Comparison of ENCODE assay signal across 20 cellular contexts in genomic region chr20:10387686-10388085, GRCh38. TPM values are rescaled to one million over a fixed set of nuclear protein-coding genes. Genes with fewer than 3 reads are reported as not detected.
DNase-seq lines count a peak whose midpoint lies in the region; ATAC-seq, FAIRE-seq and TF ChIP-seq lines count a peak whose summit lies in the region.
"Had no signal": no experiment of that assay in that cellular context is flagged by ENCODE, and none has a peak within 500 bp of the region (broad histone marks: within the 10 kb centered on the region; RNA-seq: fewer than 3 reads in every experiment).

No MANE protein-coding gene starts in this region.

- intact Hi-C loops in lower lobe of right lung (cut with DNase I) = no loop called here

- CTCF ChIA-PET in A549 (lab: Yijun Ruan, JAX) = interaction anchor here (2.1 kb wide), 1 partner anchor 11 kb away, joined by 6 read pairs; no protein-coding TSS in a partner anchor

- H3K4me3 ChIP-seq in A549 (no peak overlapping the region), adipocyte (ENCODE audit: low read length) (no peak overlapping the region), mesenchymal stem cell (ENCODE audit: insufficient read depth in 1 of 2, low read depth in 1 of 2, low read length in 2 of 2) (no peak overlapping the region), lower lobe of right lung (no peak overlapping the region)
- H3K4me3 ChIP-seq: HAP-1 had no signal

- no peak for TF ChIP-seq RAD21 in A549 (conservative IDR thresholded peaks at IDR 0.05 in 1 of 2, IDR thresholded peaks at IDR 0.05 in 1 of 2)

- H3K27me3 ChIP-seq in adipocyte (replicated peaks; ENCODE audit: control insufficient read depth, insufficient read depth, low read length) (no peaks in the 10 kb centered on the region), mesenchymal stem cell (ENCODE audit: control insufficient read depth in 1 of 2, insufficient read depth in 1 of 2, low read length in 2 of 2) (no peaks in the 10 kb centered on the region), lower lobe of right lung (ENCODE audit: low read depth) (no peaks in the 10 kb centered on the region)

- H3K27ac ChIP-seq in A549 (peak overlapping the region in 1 of 2 experiments; percentile 35; a peak in 2 of 6 replicates), mesenchymal stem cell (ENCODE audit: low read length, poor library complexity, severe bottlenecking) (no peak overlapping the region), lower lobe of right lung (no peak overlapping the region)

- no peak for TF ChIP-seq CTCF in A549 (IDR thresholded peaks at IDR 0.05)
- no peak for TF ChIP-seq CTCF in lower lobe of right lung (IDR thresholded peaks at IDR 0.05)

- peaks cover 6 to 16% (median 10%) of the 10 kb centered on the region in 5 donors for H3K27me3 Mint-ChIP-seq in naive thymus-derived CD8-positive, alpha-beta T cell
- peaks cover 7% of the 10 kb centered on the region for H3K27me3 Mint-ChIP-seq in T-helper 2 cell treated with Interferon-gamma antibody and Interleukin-4, amounts not matched to agents 5 μg/mL and 100 μg/mL, for 36 hours (ENCODE audit: low read depth)

- H3K36me3 ChIP-seq in adipocyte (ENCODE audit: control insufficient read depth, insufficient read depth, low read length, severe bottlenecking) (no peaks in the 10 kb centered on the region), mesenchymal stem cell (ENCODE audit: control insufficient read depth in 1 of 2, insufficient read depth in 2 of 2, low read depth in 1 of 2, low read length in 2 of 2) (no peaks in the 10 kb centered on the region), lower lobe of right lung (no peaks in the 10 kb centered on the region)
- H3K36me3 ChIP-seq: HAP-1 had no signal

- no peak overlapping the region for H4K91ac ChIP-seq in mesenchymal stem cell (ENCODE audit: low read length)

- no peaks in the 10 kb centered on the region for H3K4me1 Mint-ChIP-seq in naive thymus-derived CD8-positive, alpha-beta T cell
- H3K4me1 Mint-ChIP-seq in T-helper 2 cell treated with Interferon-gamma antibody and Interleukin-4, amounts not matched to agents 5 μg/mL and 100 μg/mL, for 36 hours (ENCODE audit: low read depth) = peaks cover 5% of the 10 kb centered on the region
- H3K4me1 Mint-ChIP-seq: CD4-positive, alpha-beta memory T cell had no signal

- H3K14ac ChIP-seq in mesenchymal stem cell (ENCODE audit: low read length in 2 of 2) = no peak overlapping the region

- H3K4me1 ChIP-seq in A549 (peaks cover 8% of the 10 kb centered on the region; the same call in 2 of the 3 replicates), adipocyte (ENCODE audit: control insufficient read depth, insufficient read depth, low read length) (peaks cover 7% of the 10 kb centered on the region), mesenchymal stem cell (ENCODE audit: control insufficient read depth, insufficient read depth, low read depth, low read length) (peaks cover 2% of the 10 kb centered on the region), lower lobe of right lung (no peaks in the 10 kb centered on the region)

- no peak overlapping the region for H2AK5ac ChIP-seq in mesenchymal stem cell (ENCODE audit: low read length, severe bottlenecking)

- 92% methylated on average over 4 of the region's 4 CpGs for WGBS in A549 (ENCODE audit: missing lambda C conversion rate)
- 73% methylated on average over 3 of the region's 4 CpGs for WGBS in mesenchymal stem cell

- no peak overlapping the region for H3K27ac Mint-ChIP-seq in naive thymus-derived CD8-positive, alpha-beta T cell
- no peak overlapping the region for H3K27ac Mint-ChIP-seq in T-helper 2 cell treated with Interferon-gamma antibody and Interleukin-4, amounts not matched to agents 5 μg/mL and 100 μg/mL, for 36 hours
- H3K27ac Mint-ChIP-seq: CD4-positive, alpha-beta memory T cell; HFFc6 had no signal

- no peaks in the 10 kb centered on the region for H3K79me1 ChIP-seq in mesenchymal stem cell (replicated peaks; ENCODE audit: low read length, poor library complexity, severe bottlenecking)

- no peak for TF ChIP-seq EP300 in A549 (IDR thresholded peaks at IDR 0.05)

- H3K4me3 Mint-ChIP-seq in naive thymus-derived CD8-positive, alpha-beta T cell = no peak overlapping the region
- H3K4me3 Mint-ChIP-seq in T-helper 2 cell treated with Interferon-gamma antibody and Interleukin-4, amounts not matched to agents 5 μg/mL and 100 μg/mL, for 36 hours = no peak overlapping the region
- H3K4me3 Mint-ChIP-seq: CD4-positive, alpha-beta memory T cell; HFFc6 had no signal

- no peak overlapping the region for H3K23ac ChIP-seq in mesenchymal stem cell (ENCODE audit: low read length in 2 of 2)

- no peaks in the 10 kb centered on the region for H3K36me3 Mint-ChIP-seq in naive thymus-derived CD8-positive, alpha-beta T cell
- H3K36me3 Mint-ChIP-seq in T-helper 2 cell treated with Interferon-gamma antibody and Interleukin-4, amounts not matched to agents 5 μg/mL and 100 μg/mL, for 36 hours (ENCODE audit: low read depth) = no peaks in the 10 kb centered on the region
- H3K36me3 Mint-ChIP-seq: CD4-positive, alpha-beta memory T cell had no signal

- POLR2A ChIA-PET in A549 (lab: Yijun Ruan, JAX) = no interaction called here
- POLR2A ChIA-PET in naive thymus-derived CD8-positive, alpha-beta T cell (lab: Charles Lee) = no interaction called here

- H2BK5ac ChIP-seq in mesenchymal stem cell (ENCODE audit: low read depth, low read length, poor library complexity, severe bottlenecking) = no peak overlapping the region

- no peak overlapping the region for H3K4ac ChIP-seq in mesenchymal stem cell (ENCODE audit: low read depth in 1 of 2, low read length in 2 of 2)

- ATAC-seq in A549 (no peak), lower lobe of right lung (no peak)
- ATAC-seq in naive thymus-derived CD8-positive, alpha-beta T cell = no peak

- no peak overlapping the region for H2AFZ ChIP-seq in mesenchymal stem cell (ENCODE audit: low read depth, low read length)

- DNase-seq in A549 (ENCODE audit: low read depth in 1 of 2, low spot score in 1 of 2) = no peak
- peak; percentile 33 for DNase-seq in adipocyte (ENCODE audit: low read depth)
- peak; percentile 56 for DNase-seq in fibroblast of peridontal ligament (ENCODE audit: extremely low read depth)
- DNase-seq in mesenchymal stem cell = peak; percentile 58
- DNase-seq in lower lobe of right lung = no peak
- no peak for DNase-seq in naive thymus-derived CD8-positive, alpha-beta T cell
- DNase-seq in T-helper 2 cell treated with Interferon-gamma antibody and Interleukin-4, amounts not matched to agents 5 μg/mL and 100 μg/mL, for 36 hours (ENCODE audit: low spot score) = no peak
- DNase-seq: 8988T; C1 segment of cervical spinal cord; Calu3; CD4-positive, alpha-beta memory T cell; COR-L47; DMS53; GF-D8; GOT3; HFFc6 had no signal

- peaks cover 0 to 1% (median 0%) of the 10 kb centered on the region in 9 donors for H3K9me3 Mint-ChIP-seq in naive thymus-derived CD8-positive, alpha-beta T cell
- no peaks in the 10 kb centered on the region for H3K9me3 Mint-ChIP-seq in T-helper 2 cell treated with Interferon-gamma antibody and Interleukin-4, amounts not matched to agents 5 μg/mL and 100 μg/mL, for 36 hours
- H3K9me3 Mint-ChIP-seq: HFFc6 had no signal

- no peak overlapping the region for H3K4me2 ChIP-seq in A549
- H3K4me2 ChIP-seq in mesenchymal stem cell (ENCODE audit: low read length, poor library complexity, severe bottlenecking) = no peak overlapping the region

- no peak overlapping the region for H3K18ac ChIP-seq in mesenchymal stem cell (ENCODE audit: low read depth in 1 of 2, low read length in 2 of 2)

- H3K9me3 ChIP-seq in A549 (peaks cover 3% of the 10 kb centered on the region; the same call in 1 of the 3 replicates), adipocyte (ENCODE audit: control insufficient read depth, low read length) (no peaks in the 10 kb centered on the region), mesenchymal stem cell (ENCODE audit: control insufficient read depth, low read length) (no peaks in the 10 kb centered on the region), lower lobe of right lung (no peaks in the 10 kb centered on the region)

- H4K8ac ChIP-seq in mesenchymal stem cell (ENCODE audit: low read length) = no peak overlapping the region

- no peak overlapping the region for H2BK12ac ChIP-seq in mesenchymal stem cell (ENCODE audit: low read length in 2 of 2)

- no peak overlapping the region for H2BK15ac ChIP-seq in mesenchymal stem cell (ENCODE audit: low read depth, poor library complexity, severe bottlenecking)

- no peak overlapping the region for H3K9ac ChIP-seq in adipocyte (ENCODE audit: low read length)
- no peak overlapping the region for H3K9ac ChIP-seq in mesenchymal stem cell (ENCODE audit: low read length)

- peak; percentile 36 for FAIRE-seq in A549 (lab: Jason Lieb, UNC)
- FAIRE-seq: GM12891, GM18507, H54 had no signal

- TF ChIP-seq POLR2A in A549 (IDR thresholded peaks at IDR 0.05; ENCODE audit: low read length) = no peak

- no peak overlapping the region for H2BK120ac ChIP-seq in mesenchymal stem cell (ENCODE audit: low read depth, low read length)

TF ChIP-seq in A549, 52 proteins besides CTCF, POLR2A, EP300 and RAD21 (continues in another document):
- TF ChIP-seq ATOH8 (CRISPR knock-in tag; IDR thresholded peaks at IDR 0.05; ENCODE audit: low read depth) = no peak

RNA-seq across cellular contexts. Expression of gene MKKS, which starts 46.3 kb away (rescaled TPM):
- polyA plus RNA-seq in A549 (2011; rRNA removed) (85.2 and 94.2 TPM in 2 replicates), A549 (2017; fragmentation: RNase III; extraction: RNeasy Plus Mini Kit Qiagen cat#74134 plus additional on column Dnase treatment) (24.3 to 27.6 TPM (median 25.8 TPM) in 3 replicates)
- 16.8 and 17.8 TPM in 2 replicates for polyA plus RNA-seq in A549 (2012; cell fraction: cytosol; rRNA removed)
- 4.5 and 7.3 TPM in 2 replicates for polyA plus RNA-seq in A549 (2012; cell fraction: nucleus; rRNA removed)
- polyA minus RNA-seq in A549 (2011; rRNA and poly(A)+ RNA removed) = 24.7 and 24.9 TPM in 2 replicates
- 8.4 TPM for polyA plus RNA-seq in mesenchymal stem cell (2013, experiment 1 of 2)
- polyA plus RNA-seq in mesenchymal stem cell (2013, experiment 2 of 2) = 9.5 TPM
- 16.8 TPM for total RNA-seq in lower lobe of right lung
- total RNA-seq in naive thymus-derived CD8-positive, alpha-beta T cell = 10 to 100 TPM; 13.9 to 16.0 TPM
- 10 to 100 TPM; 26.1 to 37.4 (median 32.2) TPM for polyA plus RNA-seq in naive thymus-derived CD8-positive, alpha-beta T cell

RNA-seq across cellular contexts. Expression of gene SLX4IP, which starts 47.4 kb away (rescaled TPM):
- polyA plus RNA-seq in A549 (2011; rRNA removed) = 7.5 and 8.0 TPM in 2 replicates
- polyA plus RNA-seq in A549 (2012; cell fraction: cytosol; rRNA removed) = 0.83 and 1.0 TPM in 2 replicates
- 2.0 and 2.9 TPM in 2 replicates for polyA plus RNA-seq in A549 (2012; cell fraction: nucleus; rRNA removed)
- polyA plus RNA-seq in A549 (2017; fragmentation: RNase III; extraction: RNeasy Plus Mini Kit Qiagen cat#74134 plus additional on column Dnase treatment) = 3.3 to 3.5 TPM (median 3.4 TPM) in 3 replicates
- 17.4 and 18.8 TPM in 2 replicates for polyA minus RNA-seq in A549 (2011; rRNA and poly(A)+ RNA removed)
- 1.6 TPM for polyA plus RNA-seq in mesenchymal stem cell (2013, experiment 1 of 2)
- polyA plus RNA-seq in mesenchymal stem cell (2013, experiment 2 of 2) = 1.6 TPM
- total RNA-seq in lower lobe of right lung = 5.8 TPM
- 1 to 10 TPM; 6.1 to 6.3 TPM for total RNA-seq in naive thymus-derived CD8-positive, alpha-beta T cell
- polyA plus RNA-seq in naive thymus-derived CD8-positive, alpha-beta T cell = 1 to 10 TPM; 1.5 to 2.5 (median 1.6) TPM

Comparison
In these comparisons a context has a peak if more than half of its experiments do, and no peak if none do; other contexts are left out.
1. DNase-seq: peak in adipocyte (single experiment), fibroblast of peridontal ligament (single experiment) and mesenchymal stem cell (single experiment); none in A549 (0 of 2), lower lobe of right lung (single experiment), naive thymus-derived CD8-positive, alpha-beta T cell (0 of 10) and T-helper 2 cell treated with Interferon-gamma antibody and Interleukin-4, amounts not matched to agents 5 μg/mL and 100 μg/mL, for 36 hours (single experiment).